In the genomic region with DNA sequence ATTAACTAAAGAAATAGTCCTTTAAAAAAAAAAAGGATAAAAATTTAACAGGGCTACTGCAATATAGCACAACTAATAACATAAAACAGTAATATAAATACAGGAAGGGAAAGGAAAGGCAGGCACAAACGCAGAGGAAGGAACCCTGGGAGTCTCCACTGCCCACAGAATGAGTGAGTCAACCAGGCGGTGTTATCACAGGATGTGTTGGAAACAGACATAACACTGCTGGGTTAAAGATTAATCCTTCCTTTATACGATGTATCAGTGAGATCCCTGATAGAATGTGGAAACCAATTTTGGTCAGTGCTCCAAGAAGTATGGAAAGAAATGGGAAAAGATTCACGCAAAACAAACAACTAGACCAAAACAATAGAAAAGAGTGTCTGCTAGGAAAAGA, we compare ENCODE assay signal across 12 cellular contexts. TPM values are rescaled to one million over a fixed set of nuclear protein-coding genes. Genes with fewer than 3 reads are reported as not detected.
A peak's percentile ranks its signal among the peaks of the same experiment; 100 is the strongest.
DNase-seq lines count a peak whose midpoint lies in the region; ATAC-seq and TF ChIP-seq lines count a peak whose summit lies in the region.
"Had no signal": no experiment of that assay in that cellular context is flagged by ENCODE, and none has a peak within 500 bp of the region (broad histone marks: within the 10 kb centered on the region; RNA-seq: fewer than 3 reads in every experiment).

No MANE protein-coding gene starts in this region.

- DNase-seq in A172 (ENCODE audit: low spot score) (peak; percentile 78), HS-5 (ENCODE audit: low read depth) (peak; percentile 46), astrocyte of the spinal cord (ENCODE audit: low read depth, low spot score) (peak; percentile 83), left lobe of liver (ENCODE audit: low spot score) (no peak), gastrocnemius medialis (no peak), retina (no peak), cortex of kidney (lab: John Stamatoyannopoulos, UW) (no peak)
- DNase-seq: activated CD4-positive, CD25-positive, alpha-beta regulatory T cell; activated naive CD8-positive, alpha-beta T cell treated with anti-CD3 and anti-CD28 coated beads, Interleukin-2, amount 50 U/mL, for 24 hours; NCI-H446 treated with DMSO at 0.1 percent for 48 hours had no signal

- ATAC-seq in left lobe of liver (peak; percentile 97), gastrocnemius medialis (no peak), HG03565 (IDR thresholded peaks at IDR 0.05; ENCODE audit: unreplicated experiment) (no peak)
- ATAC-seq: activated naive CD8-positive, alpha-beta T cell treated with anti-CD3 and anti-CD28 coated beads, Interleukin-2, amount 50 U/mL, for 24 hours had no signal

- H3K36me3 ChIP-seq in gastrocnemius medialis, result no peaks in the 10 kb centered on the region

- no peak for TF ChIP-seq POLR2A in gastrocnemius medialis (IDR thresholded peaks at IDR 0.05)

- H3K4me3 ChIP-seq in astrocyte of the spinal cord (ENCODE audit: low read depth, low read length), result no peak overlapping the region
- no peak overlapping the region for H3K4me3 ChIP-seq in gastrocnemius medialis
- H3K4me3 ChIP-seq: BLaER1 had no signal

- H3K27ac ChIP-seq in gastrocnemius medialis, result no peak overlapping the region
- H3K27ac ChIP-seq: BLaER1 had no signal

- TF ChIP-seq CTCF in astrocyte of the spinal cord (IDR thresholded peaks at IDR 0.05; ENCODE audit: low read depth, low read length), result no peak
- TF ChIP-seq CTCF in gastrocnemius medialis (IDR thresholded peaks at IDR 0.05 in 4 of 5, conservative IDR thresholded peaks at IDR 0.05 in 1 of 5), result no peak

- peaks cover 9 to 10% of the 10 kb centered on the region in 2 donors for H3K4me1 ChIP-seq in gastrocnemius medialis
- H3K4me1 ChIP-seq: BLaER1 had no signal

- no peaks in the 10 kb centered on the region for H3K27me3 ChIP-seq in gastrocnemius medialis
- H3K27me3 ChIP-seq: BLaER1 had no signal

- in situ Hi-C loops in astrocyte of the spinal cord (cut with HindIII; ENCODE audit: low sequenced_read_pairs) (no loop called here), gastrocnemius medialis (cut with MboI; ENCODE audit: low sequenced_read_pairs in 4 of 4) (no loop called here)

- H3K9me3 ChIP-seq in gastrocnemius medialis, result no peaks in the 10 kb centered on the region
- H3K9me3 ChIP-seq: BLaER1 had no signal

- intact Hi-C loops in gastrocnemius medialis (cut with DNase I; ENCODE audit: low total_unique reads), result no loop called here

RNA-seq across cellular contexts. Expression of a gene that starts 47.9 kb away (rescaled TPM):
- total RNA-seq in A172 (2014; rRNA removed; shearing (Covaris generic)), result 12.3 and 12.4 TPM in 2 replicates
- total RNA-seq in left lobe of liver (4.7 TPM), gastrocnemius medialis (1 to 10 TPM; 2.9 to 8.4 (median 4.4) TPM)

RNA-seq across cellular contexts. Expression of a gene that starts 48.2 kb away (rescaled TPM):
- total RNA-seq in A172 (2014; rRNA removed; shearing (Covaris generic)), result 82.6 and 104 TPM in 2 replicates
- total RNA-seq in left lobe of liver (20.2 TPM), gastrocnemius medialis (100 to 1,000 TPM; 100 to 131 (median 118) TPM)

Comparison
In these comparisons a context has a peak if more than half of its experiments do, and no peak if none do; other contexts are left out.
1. DNase-seq: peak in A172 (single experiment), HS-5 (single experiment) and astrocyte of the spinal cord (single experiment); none in left lobe of liver (single experiment), gastrocnemius medialis (0 of 2), retina (single experiment) and cortex of kidney (single experiment).